11 cellular contexts compared by ENCODE assay signal in genomic region chr17:13541032-13541480, GRCh38.
DNase-seq lines count a peak whose midpoint lies in the region; ATAC-seq and TF ChIP-seq lines count a peak whose summit lies in the region.
"Had no signal": no experiment of that assay in that cellular context is flagged by ENCODE, and none has a peak within 500 bp of the region (broad histone marks: within the 10 kb centered on the region; RNA-seq: fewer than 3 reads in every experiment).

No MANE protein-coding gene starts in this region.

- no peaks in the 10 kb centered on the region for H3K27me3 ChIP-seq in GM23248 (replicated peaks; ENCODE audit: insufficient read depth)

- H3K36me3 ChIP-seq in GM23248 (ENCODE audit: low read depth) = peaks cover 28% of the 10 kb centered on the region

- H3K4me3 ChIP-seq in GM23248 = peak overlapping the region; percentile 37; the same call in 1 of the 2 replicates
- H3K4me3 ChIP-seq in fibroblast of the aortic adventitia (ENCODE audit: low read depth, low read length) = no peak overlapping the region

- H3K27ac ChIP-seq in GM23248 = peak overlapping the region; percentile 91

- H3K36me3 Mint-ChIP-seq in activated T-cell treated with anti-CD3 and anti-CD28 coated beads, Interleukin-2, amount 50 U/mL, for 4 hours (ENCODE audit: insufficient read depth) = no peaks in the 10 kb centered on the region
- no peaks in the 10 kb centered on the region for H3K36me3 Mint-ChIP-seq in activated naive CD4-positive, alpha-beta T cell treated with anti-CD3 and anti-CD28 coated beads for 36 hours (ENCODE audit: low read depth)
- H3K36me3 Mint-ChIP-seq: natural killer cell treated with Interleukin-12 subunit alpha and Interleukin-12 subunit beta and Interleukin-15 and Interleukin-18, amount 100 ng/mL, for 72 hours; stimulated activated memory B cell treated with anti-CD40 and anti-IgM and Interleukin-4, amounts not matched to agents 10 μg/mL and 1 μg/mL and 100 μg/mL, for 72 hours had no signal

- H3K4me1 ChIP-seq in GM23248 (ENCODE audit: insufficient read depth) = peaks cover 61% of the 10 kb centered on the region

- no peak for TF ChIP-seq CTCF in fibroblast of the aortic adventitia (IDR thresholded peaks at IDR 0.05; ENCODE audit: insufficient read depth, low read length)

- H3K4me2 ChIP-seq in GM23248 (ENCODE audit: unreplicated experiment) = peak overlapping the region; percentile 54

- H3K4me3 Mint-ChIP-seq in activated T-cell treated with anti-CD3 and anti-CD28 coated beads, Interleukin-2, amount 50 U/mL, for 4 hours = no peak overlapping the region
- no peak overlapping the region for H3K4me3 Mint-ChIP-seq in activated naive CD4-positive, alpha-beta T cell treated with anti-CD3 and anti-CD28 coated beads for 36 hours
- H3K4me3 Mint-ChIP-seq: activated T-cell treated with anti-CD3 and anti-CD28 coated beads, Interleukin-2, amount 50 U/mL, for 24 hours; natural killer cell treated with Interleukin-12 subunit alpha and Interleukin-12 subunit beta and Interleukin-15 and Interleukin-18, amount 100 ng/mL, for 72 hours; stimulated activated memory B cell treated with anti-CD40 and anti-IgM and Interleukin-4, amounts not matched to agents 10 μg/mL and 1 μg/mL and 100 μg/mL, for 72 hours had no signal

- H3K9me2 ChIP-seq in GM23248 (ENCODE audit: insufficient read depth) = no peaks in the 10 kb centered on the region

- no peaks in the 10 kb centered on the region for H4K20me1 ChIP-seq in GM23248 (ENCODE audit: insufficient read depth)

- ATAC-seq in activated T-cell treated with anti-CD3 and anti-CD28 coated beads, Interleukin-2, amount 50 U/mL, for 4 hours = no peak
- ATAC-seq in HG03097 (IDR thresholded peaks at IDR 0.05; ENCODE audit: low FRiP score, unreplicated experiment) = no peak
- ATAC-seq: natural killer cell treated with Interleukin-12 subunit alpha and Interleukin-12 subunit beta and Interleukin-15 and Interleukin-18, amount 100 ng/mL, for 72 hours; stimulated activated memory B cell treated with anti-CD40 and anti-IgM and Interleukin-4, amounts not matched to agents 10 μg/mL and 1 μg/mL and 100 μg/mL, for 72 hours had no signal

- CTCF ChIA-PET in activated naive CD4-positive, alpha-beta T cell treated with anti-CD3 and anti-CD28 coated beads for 36 hours (lab: Charles Lee) = no interaction called here

- peak overlapping the region; percentile 58 for H3K9ac ChIP-seq in GM23248

- H3K9me3 ChIP-seq in GM23248 (ENCODE audit: low read depth) = no peaks in the 10 kb centered on the region

- intact Hi-C loops in activated naive CD4-positive, alpha-beta T cell treated with anti-CD3 and anti-CD28 coated beads for 36 hours (cut with micrococcal nuclease) = no loop called here

- H3K9me3 Mint-ChIP-seq in activated T-cell treated with anti-CD3 and anti-CD28 coated beads, Interleukin-2, amount 50 U/mL, for 4 hours = no peaks in the 10 kb centered on the region
- H3K9me3 Mint-ChIP-seq in activated naive CD4-positive, alpha-beta T cell treated with anti-CD3 and anti-CD28 coated beads for 36 hours = no peaks in the 10 kb centered on the region
- H3K9me3 Mint-ChIP-seq: activated T-cell treated with anti-CD3 and anti-CD28 coated beads, Interleukin-2, amount 50 U/mL, for 24 hours; natural killer cell treated with Interleukin-12 subunit alpha and Interleukin-12 subunit beta and Interleukin-15 and Interleukin-18, amount 100 ng/mL, for 72 hours had no signal

- H3K27me3 Mint-ChIP-seq in activated T-cell treated with anti-CD3 and anti-CD28 coated beads, Interleukin-2, amount 50 U/mL, for 4 hours (ENCODE audit: low read depth) = peaks cover 14% of the 10 kb centered on the region
- peaks cover 13% of the 10 kb centered on the region for H3K27me3 Mint-ChIP-seq in activated naive CD4-positive, alpha-beta T cell treated with anti-CD3 and anti-CD28 coated beads for 36 hours (ENCODE audit: low read depth)

- peaks cover 86% of the 10 kb centered on the region for H3F3A ChIP-seq in GM23248 (ENCODE audit: insufficient read depth)

- peak; percentile 93 for DNase-seq in GM23248
- peak; percentile 60 for DNase-seq in T1000 (lab: John Stamatoyannopoulos, UW)
- peak; percentile 100 for DNase-seq in fibroblast of the aortic adventitia (ENCODE audit: low read depth)
- peak; percentile 77 for DNase-seq in smooth muscle cell of the brain vasculature (ENCODE audit: low read depth, low spot score)
- no peak for DNase-seq in activated T-cell treated with anti-CD3 and anti-CD28 coated beads, Interleukin-2, amount 50 U/mL, for 4 hours
- DNase-seq in midbrain (lab: John Stamatoyannopoulos, UW) = no peak
- DNase-seq in activated naive CD4-positive, alpha-beta T cell treated with anti-CD3 and anti-CD28 coated beads for 36 hours = no peak
- DNase-seq: activated T-cell treated with anti-CD3 and anti-CD28 coated beads, Interleukin-2, amount 50 U/mL, for 24 hours had no signal

- no peak overlapping the region for H2AFZ ChIP-seq in GM23248

- H3K79me2 ChIP-seq in GM23248 (ENCODE audit: insufficient read depth) = peaks cover 78% of the 10 kb centered on the region

- H3K4me1 Mint-ChIP-seq in activated T-cell treated with anti-CD3 and anti-CD28 coated beads, Interleukin-2, amount 50 U/mL, for 4 hours (ENCODE audit: low read depth) = no peaks in the 10 kb centered on the region
- no peaks in the 10 kb centered on the region for H3K4me1 Mint-ChIP-seq in activated naive CD4-positive, alpha-beta T cell treated with anti-CD3 and anti-CD28 coated beads for 36 hours (ENCODE audit: low read depth)
- H3K4me1 Mint-ChIP-seq: stimulated activated memory B cell treated with anti-CD40 and anti-IgM and Interleukin-4, amounts not matched to agents 10 μg/mL and 1 μg/mL and 100 μg/mL, for 72 hours had no signal

- in situ Hi-C loops in GM23248 (cut with MboI) = no loop called here

- WGBS in GM23248 (ENCODE audit: low coverage in 1 of 2, low lambda C conversion rate in 2 of 2, missing lambda C conversion rate in 2 of 2), 2 experiments = 0% methylated on average over 2 of the region's 2 CpGs

- no peak overlapping the region for H3K27ac Mint-ChIP-seq in activated naive CD4-positive, alpha-beta T cell treated with anti-CD3 and anti-CD28 coated beads for 36 hours
- H3K27ac Mint-ChIP-seq: activated T-cell treated with anti-CD3 and anti-CD28 coated beads, Interleukin-2, amount 50 U/mL, for 24 hours; natural killer cell treated with Interleukin-12 subunit alpha and Interleukin-12 subunit beta and Interleukin-15 and Interleukin-18, amount 100 ng/mL, for 72 hours; stimulated activated memory B cell treated with anti-CD40 and anti-IgM and Interleukin-4, amounts not matched to agents 10 μg/mL and 1 μg/mL and 100 μg/mL, for 72 hours had no signal

Comparison
In these comparisons a context has a peak if more than half of its experiments do, and no peak if none do; other contexts are left out.
1. DNase-seq: peak in GM23248 (single experiment), T1000 (single experiment), fibroblast of the aortic adventitia (single experiment) and smooth muscle cell of the brain vasculature (single experiment); none in activated T-cell treated with anti-CD3 and anti-CD28 coated beads, Interleukin-2, amount 50 U/mL, for 4 hours (single experiment), midbrain (single experiment) and activated naive CD4-positive, alpha-beta T cell treated with anti-CD3 and anti-CD28 coated beads for 36 hours (single experiment).